Comparison of ENCODE assay signal across 1 cellular context in the genomic region with DNA sequence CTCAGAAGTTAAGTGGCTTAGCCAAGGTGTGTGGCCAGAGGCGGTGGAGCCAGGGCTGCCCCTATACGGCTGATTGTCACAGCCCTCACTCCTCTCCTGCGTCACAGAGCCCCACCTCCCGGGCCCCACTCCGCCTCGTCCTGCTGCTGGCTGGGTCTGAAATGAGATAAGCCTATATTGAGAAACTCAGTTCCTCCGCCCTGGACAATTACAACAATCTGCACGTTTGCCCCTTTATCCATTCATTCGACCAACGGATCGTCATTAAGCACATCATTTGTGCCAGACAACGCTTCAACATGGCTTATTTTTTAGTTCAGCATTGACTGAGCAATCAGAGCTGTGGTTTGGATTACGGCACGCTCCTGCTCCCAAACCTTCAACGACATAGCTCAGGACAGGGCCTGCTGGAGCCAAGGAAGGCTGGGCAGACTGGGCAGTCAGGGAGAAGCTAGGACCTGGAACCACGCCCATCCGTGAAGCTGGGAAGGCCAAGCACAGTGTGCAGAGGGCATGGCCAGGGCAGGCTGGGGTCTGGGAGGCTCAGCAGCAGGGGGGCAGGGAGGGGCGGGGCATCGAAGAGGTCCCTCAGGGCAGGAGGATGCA.
TF ChIP-seq lines count a peak whose summit lies in the region.

No MANE protein-coding gene starts in this region.

TF ChIP-seq in IMR-90, 13 proteins besides CTCF, POLR2A, EP300 and RAD21:
- TF ChIP-seq FOS (IDR thresholded peaks at IDR 0.05; ENCODE audit: low read depth, low read length): no peak
- no peak for TF ChIP-seq MAFK (IDR thresholded peaks at IDR 0.05; ENCODE audit: low read depth, low read length)
